Comparison of ENCODE assay signal across 8 cellular contexts in the genomic region with DNA sequence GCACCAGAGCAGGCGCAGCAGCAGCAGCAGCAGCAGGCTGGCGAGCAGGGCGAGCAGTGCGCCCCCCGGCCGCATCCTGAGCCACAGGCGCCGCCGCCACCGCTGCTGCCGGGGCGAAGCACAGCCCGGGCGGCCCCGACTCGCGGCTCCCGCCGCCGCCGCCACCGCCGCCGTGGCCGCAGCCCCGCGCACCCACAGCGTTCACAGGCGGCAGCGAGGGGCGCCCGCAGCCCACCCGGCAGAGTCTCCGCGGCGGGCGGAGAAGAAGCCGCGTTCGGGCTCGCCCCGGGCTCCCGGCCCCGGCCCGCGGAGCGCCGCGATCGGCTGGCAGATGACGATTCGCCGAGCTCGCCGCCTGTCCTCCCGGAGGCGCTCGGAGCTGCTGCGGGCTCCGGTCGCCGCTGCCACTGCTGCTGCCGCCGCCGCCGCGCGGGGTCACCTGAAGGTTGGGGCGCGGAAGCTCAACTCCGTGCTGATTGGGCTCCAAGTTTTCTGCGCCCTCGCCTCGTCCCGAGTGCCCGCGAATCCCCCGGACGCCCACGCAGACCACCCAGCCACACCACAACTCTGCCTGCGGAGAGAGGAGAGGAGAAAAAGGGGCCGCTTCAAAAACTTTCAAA. TPM values are rescaled to one million over a fixed set of nuclear protein-coding genes. Genes with fewer than 3 reads are reported as not detected.
DNase-seq lines count a peak whose midpoint lies in the region; ATAC-seq and TF ChIP-seq lines count a peak whose summit lies in the region.

A gene with protein sequence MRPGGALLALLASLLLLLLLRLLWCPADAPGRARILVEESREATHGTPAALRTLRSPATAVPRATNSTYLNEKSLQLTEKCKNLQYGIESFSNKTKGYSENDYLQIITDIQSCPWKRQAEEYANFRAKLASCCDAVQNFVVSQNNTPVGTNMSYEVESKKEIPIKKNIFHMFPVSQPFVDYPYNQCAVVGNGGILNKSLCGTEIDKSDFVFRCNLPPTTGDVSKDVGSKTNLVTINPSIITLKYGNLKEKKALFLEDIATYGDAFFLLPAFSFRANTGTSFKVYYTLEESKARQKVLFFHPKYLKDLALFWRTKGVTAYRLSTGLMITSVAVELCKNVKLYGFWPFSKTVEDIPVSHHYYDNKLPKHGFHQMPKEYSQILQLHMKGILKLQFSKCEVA (minus strand): TSS at position 415 of the 620 bp plus-strand sequence. CDS start 340 bp downstream, at position 75.

- peak within 1 kb of the TSS; percentile 17; the same call in 1 of the 2 replicates for H3K4me3 ChIP-seq in GM08714 (ENCODE audit: low read length)
- peak within 1 kb of the TSS; percentile 52 for H3K4me3 ChIP-seq in SJSA1
- H3K4me3 ChIP-seq in iPS-11a (ENCODE audit: low read depth, low read length) = peak within 1 kb of the TSS; percentile 62
- H3K4me3 ChIP-seq in skeletal muscle satellite cell (ENCODE audit: low read length) = peak within 1 kb of the TSS; percentile 68

- peaks cover 17% of the 10 kb centered on the region for H3K4me1 ChIP-seq in SJSA1 (replicated peaks)
- H3K4me1 ChIP-seq in skeletal muscle satellite cell (ENCODE audit: control insufficient read depth, insufficient read depth, low read length) = peaks cover 7% of the 10 kb centered on the region

- ATAC-seq in HG03039 (IDR thresholded peaks at IDR 0.05; ENCODE audit: unreplicated experiment) = no peak

- peak; percentile 66 for DNase-seq in HEK293T (ENCODE audit: extremely low spot score)
- DNase-seq in SJSA1 (ENCODE audit: low read depth in 1 of 2, low spot score in 2 of 2) = peak; percentile 35 to 52
- DNase-seq in amniotic epithelial cell (ENCODE audit: low read depth) = peak; percentile 32
- no peak for DNase-seq in NCI-H526 treated with DMSO at 0.1 percent for 48 hours (lab: John Stamatoyannopoulos, UW)

- H3K27ac ChIP-seq in SJSA1 = no peak within 1 kb of the TSS

- CTCF ChIA-PET in HEK293T (lab: Yijun Ruan, JAX) = no interaction called here

- peaks cover 7% of the 10 kb centered on the region; the same call in 1 of the 2 replicates for H3K9me3 ChIP-seq in SJSA1 (replicated peaks)
- H3K9me3 ChIP-seq in skeletal muscle satellite cell (replicated peaks; ENCODE audit: low read length) = peaks cover 9% of the 10 kb centered on the region

- POLR2A ChIA-PET in HEK293T (lab: Yijun Ruan, JAX) = interaction anchor here (0.9 to 1.5 kb wide), 5 partner anchors 9 to 637 kb away, joined by 3 to 4 read pairs (median 3); a partner anchor contains a TSS

- peak within 1 kb of the TSS; percentile 57 for H3K9ac ChIP-seq in skeletal muscle satellite cell (ENCODE audit: low read depth, low read length)

- peaks cover 20% of the 10 kb centered on the region for H3K27me3 ChIP-seq in SJSA1 (replicated peaks)
- H3K27me3 ChIP-seq in skeletal muscle satellite cell (ENCODE audit: control insufficient read depth, insufficient read depth, low read length) = peaks cover 9% of the 10 kb centered on the region

- no peaks in the 10 kb centered on the region for H3K36me3 ChIP-seq in SJSA1
- H3K36me3 ChIP-seq in skeletal muscle satellite cell (ENCODE audit: insufficient read depth, low read length) = no peaks in the 10 kb centered on the region

- peak within 1 kb of the TSS; percentile 98 for H3K4me2 ChIP-seq in skeletal muscle satellite cell (ENCODE audit: low read length)

TF ChIP-seq in HEK293T, 16 proteins besides CTCF, POLR2A, EP300 and RAD21:
- TF ChIP-seq FOXM1 (IDR thresholded peaks at IDR 0.05; ENCODE audit: borderline replicate concordance) (no peak), FOXK2 (IDR thresholded peaks at IDR 0.05) (no peak), HDGF (IDR thresholded peaks at IDR 0.05; ENCODE audit: borderline replicate concordance) (no peak), ZNF384 (IDR thresholded peaks at IDR 0.05) (no peak), BHLHE40 (IDR thresholded peaks at IDR 0.05; ENCODE audit: borderline replicate concordance) (no peak), NFRKB (IDR thresholded peaks at IDR 0.05) (no peak), ARNT (IDR thresholded peaks at IDR 0.05) (no peak)
- TF ChIP-seq, protein P1, sequence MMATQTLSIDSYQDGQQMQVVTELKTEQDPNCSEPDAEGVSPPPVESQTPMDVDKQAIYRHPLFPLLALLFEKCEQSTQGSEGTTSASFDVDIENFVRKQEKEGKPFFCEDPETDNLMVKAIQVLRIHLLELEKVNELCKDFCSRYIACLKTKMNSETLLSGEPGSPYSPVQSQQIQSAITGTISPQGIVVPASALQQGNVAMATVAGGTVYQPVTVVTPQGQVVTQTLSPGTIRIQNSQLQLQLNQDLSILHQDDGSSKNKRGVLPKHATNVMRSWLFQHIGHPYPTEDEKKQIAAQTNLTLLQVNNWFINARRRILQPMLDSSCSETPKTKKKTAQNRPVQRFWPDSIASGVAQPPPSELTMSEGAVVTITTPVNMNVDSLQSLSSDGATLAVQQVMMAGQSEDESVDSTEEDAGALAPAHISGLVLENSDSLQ (IDR thresholded peaks at IDR 0.05) = no peak

RNA-seq across cellular contexts. Expression of the gene that starts here (rescaled TPM):
- total RNA-seq in SJSA1 (2014; rRNA removed; shearing (Covaris generic)) = 0.39 TPM in 1 of 2 replicates, not detected in the other
- not detected in 2 replicates for total RNA-seq in skeletal muscle satellite cell (2012; rRNA removed)

Comparison
In these comparisons a context has a peak if more than half of its experiments do, and no peak if none do; other contexts are left out.
1. Peak in DNase-seq and H3K4me3 ChIP-seq in SJSA1; RNA of the gene not detected or under 1 TPM.
2. H3K4me3 ChIP-seq: peak in every context shown above with its lines; median percentile 68 in skeletal muscle satellite cell; 62 in iPS-11a; 52 in SJSA1; 17 in GM08714.